8 cellular contexts compared by ENCODE assay signal in genomic region chr5:17219431-17219830, GRCh38. TPM values are rescaled to one million over a fixed set of nuclear protein-coding genes. Genes with fewer than 3 reads are reported as not detected.
DNase-seq lines count a peak whose midpoint lies in the region; TF ChIP-seq lines count a peak whose summit lies in the region.

No MANE protein-coding gene starts in this region.

- H3K4me1 ChIP-seq in OCI-LY7 (ENCODE audit: insufficient read depth, low read length, poor library complexity, severe bottlenecking) (peaks cover 74% of the 10 kb centered on the region), rectal smooth muscle tissue (ENCODE audit: control insufficient read depth, insufficient read depth, low read length) (no peaks in the 10 kb centered on the region)

- H3K9me2 ChIP-seq in OCI-LY7 (ENCODE audit: insufficient read depth, low read length) = no peaks in the 10 kb centered on the region

- H3K27ac ChIP-seq in OCI-LY7 (ENCODE audit: low read depth, low read length, poor library complexity, severe bottlenecking) (peak overlapping the region; percentile 48), rectal smooth muscle tissue (ENCODE audit: low read depth, low read length) (no peak overlapping the region)

- H3K4me3 ChIP-seq in OCI-LY7 (ENCODE audit: low read depth, low read length, poor library complexity, severe bottlenecking) (peak overlapping the region; percentile 96), fibroblast of mammary gland (ENCODE audit: control insufficient read depth, low read depth, low read length) (peak overlapping the region; percentile 84), rectal smooth muscle tissue (ENCODE audit: low read length) (peak overlapping the region; percentile 83)

- TF ChIP-seq CTCF in GM10266 (IDR thresholded peaks at IDR 0.05; ENCODE audit: control insufficient read depth, insufficient read depth, low read depth, missing control alignments) (no peak), OCI-LY7 (conservative IDR thresholded peaks at IDR 0.05; ENCODE audit: low read length) (0 out of 2 replicates have a peak, but pooled peaks have one; percentile 11), fibroblast of mammary gland (conservative IDR thresholded peaks at IDR 0.05; ENCODE audit: control insufficient read depth, insufficient read depth, low read depth, low read length) (no peak)

- DNase-seq in GM10266 (ENCODE audit: extremely low spot score) (peak; percentile 23), OCI-LY7 (ENCODE audit: low spot score) (no peak), fibroblast of mammary gland (ENCODE audit: low read depth) (no peak), SHP77 treated with DMSO at 0.1 percent for 48 hours (lab: John Stamatoyannopoulos, UW) (no peak)
- DNase-seq in activated CD4-positive, CD25-positive, alpha-beta regulatory T cell (lab: John Stamatoyannopoulos, UW) = no peak
- DNase-seq in activated CD4-positive, alpha-beta T cell treated with anti-CD3 and anti-CD28 coated beads, Interleukin-2, amount 50 U/mL, for 1 hour = no peak
- DNase-seq in effector CD4-positive, alpha-beta T cell = no peak

- CTCF ChIA-PET in OCI-LY7 (lab: Charles Lee; ENCODE audit: unreplicated experiment) = no interaction called here

- no peak overlapping the region; the same call in 1 of the 2 replicates for H2AFZ ChIP-seq in OCI-LY7 (ENCODE audit: low read length)

- H3K36me3 ChIP-seq in OCI-LY7 (ENCODE audit: insufficient read depth, low read length) (peaks cover 36% of the 10 kb centered on the region; the same call in 1 of the 2 replicates), rectal smooth muscle tissue (ENCODE audit: control insufficient read depth, insufficient read depth, low read length) (no peaks in the 10 kb centered on the region)

- no TSS peak for BruUV-seq in OCI-LY7 (replicated peaks; lab: Mats Ljungman, UMichigan)

- H3K9me3 ChIP-seq in OCI-LY7 (ENCODE audit: low read length) = no peaks in the 10 kb centered on the region

- H3K4me2 ChIP-seq in OCI-LY7 (ENCODE audit: low read length) = peak overlapping the region; percentile 90

- H3K9ac ChIP-seq in rectal smooth muscle tissue (ENCODE audit: low read length) = no peak overlapping the region

- peaks cover 63% of the 10 kb centered on the region for H3K79me2 ChIP-seq in OCI-LY7 (ENCODE audit: insufficient read depth, low read depth, low read length)

- POLR2A ChIA-PET in OCI-LY7 (lab: Charles Lee) = interaction anchor here (1.1 kb wide), 1 partner anchor 99 kb away, joined by 4 read pairs; no protein-coding TSS in a partner anchor

- intact Hi-C loops in OCI-LY7 (cut with micrococcal nuclease; ENCODE audit: unreplicated experiment) = loop anchor here (5.0 to 10.0 kb wide), 4 partner anchors 48 to 248 kb away; no protein-coding TSS in a partner anchor

- H4K20me1 ChIP-seq in OCI-LY7 (ENCODE audit: insufficient read depth, low read length) = peaks cover 45% of the 10 kb centered on the region

- H3K27me3 ChIP-seq in rectal smooth muscle tissue (ENCODE audit: control insufficient read depth, insufficient read depth, low read length) = peaks cover 3% of the 10 kb centered on the region

RNA-seq across cellular contexts. Expression of gene BASP1, which starts 2.0 kb away (rescaled TPM):
- 62.1 and 64.8 TPM in 2 replicates for total RNA-seq in OCI-LY7 (2014; rRNA removed; shearing (Covaris generic))
- 23.4 and 28.1 TPM in 2 replicates for total RNA-seq in OCI-LY7 (2022)
